Comparison of ENCODE assay signal across 1 cellular context in the genomic region with DNA sequence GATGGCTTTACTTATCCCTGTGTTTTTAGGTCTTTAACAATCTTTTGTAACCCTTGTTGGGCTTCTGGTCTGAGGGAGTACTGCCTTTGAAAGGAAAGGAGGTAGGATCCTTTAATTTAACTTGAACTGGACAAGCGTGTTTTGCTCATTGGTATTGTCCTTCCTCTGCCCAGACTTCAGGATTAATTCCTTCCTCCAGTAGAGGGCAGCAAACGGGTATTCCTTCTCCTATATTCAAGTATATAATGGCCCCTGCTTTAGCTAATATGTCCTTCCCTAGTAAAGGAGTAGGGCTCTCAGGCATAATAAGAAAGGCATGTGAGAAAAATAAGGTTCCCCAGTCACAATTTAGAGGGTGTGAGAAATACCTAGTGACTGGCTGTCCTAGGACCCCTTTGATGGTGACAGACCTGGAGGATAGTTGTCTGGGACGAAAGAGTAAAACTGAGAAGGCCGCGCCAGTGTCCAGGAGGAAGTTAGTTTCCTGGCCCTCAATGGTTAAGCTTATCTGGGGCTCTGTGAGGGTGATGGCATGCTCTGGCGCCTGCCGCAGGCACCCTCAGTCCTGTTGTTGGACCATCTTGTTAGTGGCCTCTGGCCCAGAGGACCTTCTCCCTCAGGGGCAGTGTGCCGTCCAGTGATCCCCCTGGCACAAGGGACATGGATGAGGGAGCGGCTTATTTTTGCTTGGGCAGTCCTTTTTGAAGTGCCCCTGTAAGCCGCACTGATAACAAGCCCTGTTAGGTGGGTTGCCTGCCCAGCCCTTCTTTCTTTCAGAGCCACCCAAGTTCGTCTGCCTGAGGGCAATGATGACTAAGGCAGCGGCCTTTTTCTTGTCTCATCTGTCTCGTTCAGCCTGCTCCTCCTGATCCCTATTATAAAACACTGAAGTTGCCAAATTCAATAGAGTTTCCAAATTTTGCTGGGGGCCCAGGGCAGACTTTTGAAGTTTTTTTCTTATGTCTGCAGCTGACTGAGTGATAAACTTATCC.
TF ChIP-seq lines count a peak whose summit lies in the region.

No MANE protein-coding gene starts in this region.

TF ChIP-seq in WTC11, 78 proteins besides CTCF, POLR2A, EP300 and RAD21 (continued from another document):
- TF ChIP-seq IRF1 (CRISPR knock-in tag; IDR thresholded peaks at IDR 0.05): no peak
- no peak for TF ChIP-seq NR3C1 (CRISPR knock-in tag; conservative IDR thresholded peaks at IDR 0.05; ENCODE audit: low read depth)
- TF ChIP-seq ZMAT4 (CRISPR knock-in tag; IDR thresholded peaks at IDR 0.05): no peak
- TF ChIP-seq ETV6 (CRISPR knock-in tag; IDR thresholded peaks at IDR 0.05): no peak
- TF ChIP-seq NR1H2 (CRISPR knock-in tag; IDR thresholded peaks at IDR 0.05): no peak
- no peak for TF ChIP-seq NFYB (CRISPR knock-in tag; conservative IDR thresholded peaks at IDR 0.05; ENCODE audit: low read depth)
- TF ChIP-seq, protein P1, sequence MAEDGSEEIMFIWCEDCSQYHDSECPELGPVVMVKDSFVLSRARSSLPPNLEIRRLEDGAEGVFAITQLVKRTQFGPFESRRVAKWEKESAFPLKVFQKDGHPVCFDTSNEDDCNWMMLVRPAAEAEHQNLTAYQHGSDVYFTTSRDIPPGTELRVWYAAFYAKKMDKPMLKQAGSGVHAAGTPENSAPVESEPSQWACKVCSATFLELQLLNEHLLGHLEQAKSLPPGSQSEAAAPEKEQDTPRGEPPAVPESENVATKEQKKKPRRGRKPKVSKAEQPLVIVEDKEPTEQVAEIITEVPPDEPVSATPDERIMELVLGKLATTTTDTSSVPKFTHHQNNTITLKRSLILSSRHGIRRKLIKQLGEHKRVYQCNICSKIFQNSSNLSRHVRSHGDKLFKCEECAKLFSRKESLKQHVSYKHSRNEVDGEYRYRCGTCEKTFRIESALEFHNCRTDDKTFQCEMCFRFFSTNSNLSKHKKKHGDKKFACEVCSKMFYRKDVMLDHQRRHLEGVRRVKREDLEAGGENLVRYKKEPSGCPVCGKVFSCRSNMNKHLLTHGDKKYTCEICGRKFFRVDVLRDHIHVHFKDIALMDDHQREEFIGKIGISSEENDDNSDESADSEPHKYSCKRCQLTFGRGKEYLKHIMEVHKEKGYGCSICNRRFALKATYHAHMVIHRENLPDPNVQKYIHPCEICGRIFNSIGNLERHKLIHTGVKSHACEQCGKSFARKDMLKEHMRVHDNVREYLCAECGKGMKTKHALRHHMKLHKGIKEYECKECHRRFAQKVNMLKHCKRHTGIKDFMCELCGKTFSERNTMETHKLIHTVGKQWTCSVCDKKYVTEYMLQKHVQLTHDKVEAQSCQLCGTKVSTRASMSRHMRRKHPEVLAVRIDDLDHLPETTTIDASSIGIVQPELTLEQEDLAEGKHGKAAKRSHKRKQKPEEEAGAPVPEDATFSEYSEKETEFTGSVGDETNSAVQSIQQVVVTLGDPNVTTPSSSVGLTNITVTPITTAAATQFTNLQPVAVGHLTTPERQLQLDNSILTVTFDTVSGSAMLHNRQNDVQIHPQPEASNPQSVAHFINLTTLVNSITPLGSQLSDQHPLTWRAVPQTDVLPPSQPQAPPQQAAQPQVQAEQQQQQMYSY (CRISPR knock-in tag; IDR thresholded peaks at IDR 0.05): no peak
- TF ChIP-seq USF1 (CRISPR knock-in tag; IDR thresholded peaks at IDR 0.05): no peak
- TF ChIP-seq JAZF1 (CRISPR knock-in tag; IDR thresholded peaks at IDR 0.05): no peak
